Comparison of ENCODE assay signal across 14 cellular contexts in genomic region chr15:68666812-68667450, GRCh38.
A peak's percentile ranks its signal among the peaks of the same experiment; 100 is the strongest.
DNase-seq lines count a peak whose midpoint lies in the region; ATAC-seq and TF ChIP-seq lines count a peak whose summit lies in the region.
"Had no signal": no experiment of that assay in that cellular context is flagged by ENCODE, and none has a peak within 500 bp of the region (broad histone marks: within the 10 kb centered on the region; RNA-seq: fewer than 3 reads in every experiment).

No MANE protein-coding gene starts in this region.

- H2BK12ac ChIP-seq in neuronal stem cell (ENCODE audit: low read length) = no peak overlapping the region

- no peak for TF ChIP-seq CTCF in coronary artery (IDR thresholded peaks at IDR 0.05)

- H3K4me2 ChIP-seq in neuronal stem cell (ENCODE audit: insufficient read depth, low read length, poor library complexity, severe bottlenecking) = no peak overlapping the region

- peak; percentile 63 for DNase-seq in NCI-H1092 treated with DMSO at 0.1 percent for 48 hours (lab: John Stamatoyannopoulos, UW)
- DNase-seq in NCI-H1092 (lab: John Stamatoyannopoulos, UW) = no peak
- peak; percentile 26 for DNase-seq in H7
- DNase-seq in coronary artery (ENCODE audit: low spot score) = peak; percentile 62
- no peak for DNase-seq in neuronal stem cell (ENCODE audit: low spot score)
- no peak for DNase-seq in NCI-H446 (lab: John Stamatoyannopoulos, UW)
- no peak for DNase-seq in retina
- DNase-seq: KG1, NCI-H1048, NCI-H1694 had no signal

- WGBS in neuronal stem cell (ENCODE audit: extremely low coverage in 2 of 2, insufficient read length in 2 of 2, insufficient replicate concordance in 1 of 2), 2 donors = no CpG with 5 or more reads among the region's 12 CpGs

- H3K27me3 ChIP-seq in H7 (ENCODE audit: control insufficient read depth, insufficient read depth, low read length) (no peaks in the 10 kb centered on the region), neuronal stem cell (ENCODE audit: control insufficient read depth in 3 of 3, insufficient read depth in 3 of 3, low read depth in 1 of 3, low read length in 3 of 3) (no peaks in the 10 kb centered on the region)

- peak overlapping the region; percentile 55 for H2BK5ac ChIP-seq in neuronal stem cell (ENCODE audit: low read length)

- H3K9ac ChIP-seq in neuronal stem cell (ENCODE audit: low read depth, low read length, poor library complexity) = no peak overlapping the region

- H3K4me3 ChIP-seq in H7 (ENCODE audit: insufficient read depth, low read depth, low read length) = no peak overlapping the region
- H3K4me3 ChIP-seq in coronary artery = no peak overlapping the region
- H3K4me3 ChIP-seq in neuronal stem cell (ENCODE audit: low read length in 2 of 2) = no peak overlapping the region

- peaks cover 0 to 8% of the 10 kb centered on the region in 2 donors for H3K9me3 ChIP-seq in neuronal stem cell (replicated peaks in 1 of 2; ENCODE audit: control insufficient read depth in 2 of 2, insufficient read depth in 1 of 2, low read depth in 1 of 2, low read length in 2 of 2)

- no peak overlapping the region for H4K8ac ChIP-seq in neuronal stem cell (ENCODE audit: low read depth, low read length)

- peak overlapping the region; percentile 44 for H3K18ac ChIP-seq in neuronal stem cell (ENCODE audit: low read length)

- no peak overlapping the region for H3K4ac ChIP-seq in neuronal stem cell (ENCODE audit: low read length)

- peak overlapping the region; percentile 90 for H2AK5ac ChIP-seq in neuronal stem cell (ENCODE audit: low read depth, low read length)

- peak overlapping the region; percentile 56 for H4K91ac ChIP-seq in neuronal stem cell (ENCODE audit: low read depth, low read length, poor library complexity)

- peak overlapping the region; percentile 80 for H2BK15ac ChIP-seq in neuronal stem cell (ENCODE audit: low read length)

- H3K36me3 ChIP-seq in H7 (replicated peaks; ENCODE audit: control insufficient read depth, insufficient read depth, low read length) (no peaks in the 10 kb centered on the region), neuronal stem cell (replicated peaks in 1 of 2; ENCODE audit: control insufficient read depth in 2 of 2, insufficient read depth in 2 of 2, low read length in 2 of 2) (no peaks in the 10 kb centered on the region)

- H2BK120ac ChIP-seq in neuronal stem cell (ENCODE audit: low read depth, low read length) = no peak overlapping the region

- no peak overlapping the region for H3K14ac ChIP-seq in neuronal stem cell (ENCODE audit: low read length)

- no peak overlapping the region for H3K23ac ChIP-seq in neuronal stem cell (ENCODE audit: low read depth, low read length, poor library complexity)

- ATAC-seq in HG03378 (IDR thresholded peaks at IDR 0.05; ENCODE audit: unreplicated experiment) = no peak
- ATAC-seq: Panc1 had no signal

- H3K4me1 ChIP-seq in neuronal stem cell (ENCODE audit: control insufficient read depth in 2 of 2, insufficient read depth in 1 of 2, low read depth in 1 of 2, low read length in 2 of 2) = peaks cover 7 to 10% of the 10 kb centered on the region in 2 donors

- no peaks in the 10 kb centered on the region for H3K79me1 ChIP-seq in neuronal stem cell (ENCODE audit: low read depth, low read length)

- H2AFZ ChIP-seq in neuronal stem cell (ENCODE audit: low read length) = no peak overlapping the region

- H3K27ac ChIP-seq in coronary artery (no peak overlapping the region), neuronal stem cell (replicated peaks; ENCODE audit: low read length) (no peak overlapping the region)
- H3K27ac ChIP-seq: 22Rv1, C4-2B had no signal

Comparison
In these comparisons a context has a peak if more than half of its experiments do, and no peak if none do; other contexts are left out.
1. DNase-seq: peak in NCI-H1092 treated with DMSO at 0.1 percent for 48 hours (single experiment), H7 (single experiment) and coronary artery (single experiment); none in NCI-H1092 (single experiment), neuronal stem cell (single experiment), NCI-H446 (0 of 2) and retina (single experiment).